Comparison of ENCODE assay signal across 9 cellular contexts in genomic region chr11:3095712-3096361, GRCh38. TPM values are rescaled to one million over a fixed set of nuclear protein-coding genes. Genes with fewer than 3 reads are reported as not detected.
DNase-seq lines count a peak whose midpoint lies in the region; ATAC-seq, FAIRE-seq and TF ChIP-seq lines count a peak whose summit lies in the region.
"Had no signal": no experiment of that assay in that cellular context is flagged by ENCODE, and none has a peak within 500 bp of the region (broad histone marks: within the 10 kb centered on the region; RNA-seq: fewer than 3 reads in every experiment).

No MANE protein-coding gene starts in this region.

- peaks cover 18% of the 10 kb centered on the region for H3K36me3 Mint-ChIP-seq in astrocyte (ENCODE audit: low read depth, unreplicated experiment)
- H3K36me3 Mint-ChIP-seq in activated naive CD8-positive, alpha-beta T cell treated with anti-CD3 and anti-CD28 coated beads, Interleukin-2, amount 50 U/mL, for 24 hours (ENCODE audit: low read depth), result peaks cover 3% of the 10 kb centered on the region

- intact Hi-C loops in cardiac septum (cut with DNase I), result loop anchor here (10.0 kb wide), 1 partner anchor 121 kb away; no protein-coding TSS in a partner anchor
- intact Hi-C loops in sigmoid colon (cut with DNase I), result no loop called here

- WGBS in sigmoid colon, 2 donors, result 70 to 79% methylated on average over 15 of the region's 15 CpGs

- peak overlapping the region; percentile 17 for H3K4me3 ChIP-seq in astrocyte (ENCODE audit: insufficient read depth, low read depth, low read length)
- no peak overlapping the region for H3K4me3 ChIP-seq in sigmoid colon
- H3K4me3 ChIP-seq: SK-N-MC had no signal

- peak overlapping the region; percentile 65 for H2AFZ ChIP-seq in astrocyte (ENCODE audit: low read depth, low read length)

- DNase-seq in GM04504 (ENCODE audit: low read depth) (peak; percentile 67), astrocyte (ENCODE audit: low read depth) (peak; percentile 77), cardiac septum (ENCODE audit: low spot score) (peak; percentile 75), sigmoid colon (peak; percentile 81), mucosa of gallbladder (ENCODE audit: low spot score) (no peak), SHP77 (lab: John Stamatoyannopoulos, UW) (no peak)
- no peak for DNase-seq in activated naive CD8-positive, alpha-beta T cell treated with anti-CD3 and anti-CD28 coated beads, Interleukin-2, amount 50 U/mL, for 24 hours

- peak in 1 of 4 donors; percentile 3 for TF ChIP-seq EP300 in sigmoid colon (IDR thresholded peaks at IDR 0.05)

- H4K20me1 ChIP-seq in astrocyte (ENCODE audit: insufficient read depth, low read length), result peaks cover 7% of the 10 kb centered on the region

- peak; percentile 68 for FAIRE-seq in astrocyte (lab: Jason Lieb, UNC)

- no peaks in the 10 kb centered on the region for H3K79me2 ChIP-seq in astrocyte (ENCODE audit: insufficient read depth, low read length)

- TF ChIP-seq POLR2A in sigmoid colon (IDR thresholded peaks at IDR 0.05), result no peak

- H3K9me3 Mint-ChIP-seq in astrocyte (ENCODE audit: unreplicated experiment), result peaks cover 3% of the 10 kb centered on the region
- H3K9me3 Mint-ChIP-seq in activated naive CD8-positive, alpha-beta T cell treated with anti-CD3 and anti-CD28 coated beads, Interleukin-2, amount 50 U/mL, for 24 hours, result no peaks in the 10 kb centered on the region

- ATAC-seq in activated naive CD8-positive, alpha-beta T cell treated with anti-CD3 and anti-CD28 coated beads, Interleukin-2, amount 50 U/mL, for 24 hours, result no peak
- no peak for ATAC-seq in GM19351 (IDR thresholded peaks at IDR 0.05; ENCODE audit: unreplicated experiment)

- TF ChIP-seq CTCF in astrocyte (IDR thresholded peaks at IDR 0.05; ENCODE audit: insufficient read depth, low read depth, low read length) (no peak), sigmoid colon (IDR thresholded peaks at IDR 0.05) (no peak)

- H3K4me1 ChIP-seq in astrocyte (ENCODE audit: insufficient read depth, low read length) (peaks cover 22% of the 10 kb centered on the region), sigmoid colon (peaks cover 0 to 9% (median 0%) of the 10 kb centered on the region in 4 donors)

- peak overlapping the region; percentile 41 for H3K27ac Mint-ChIP-seq in astrocyte (ENCODE audit: unreplicated experiment)
- no peak overlapping the region for H3K27ac Mint-ChIP-seq in activated naive CD8-positive, alpha-beta T cell treated with anti-CD3 and anti-CD28 coated beads, Interleukin-2, amount 50 U/mL, for 24 hours

- H3K27ac ChIP-seq in astrocyte (ENCODE audit: low read depth, low read length) (peak overlapping the region; percentile 78), sigmoid colon (peak overlapping the region; percentile 46 to 56 (median 52))
- H3K27ac ChIP-seq: SK-N-MC had no signal

- peak overlapping the region; percentile 89 for H3K4me2 ChIP-seq in astrocyte (ENCODE audit: low read length)

- peaks cover 14% of the 10 kb centered on the region for H3K4me1 Mint-ChIP-seq in astrocyte (ENCODE audit: low read depth, unreplicated experiment)
- peaks cover 10% of the 10 kb centered on the region for H3K4me1 Mint-ChIP-seq in activated naive CD8-positive, alpha-beta T cell treated with anti-CD3 and anti-CD28 coated beads, Interleukin-2, amount 50 U/mL, for 24 hours

- no peak overlapping the region for H3K4me3 Mint-ChIP-seq in astrocyte (ENCODE audit: unreplicated experiment)
- no peak overlapping the region for H3K4me3 Mint-ChIP-seq in activated naive CD8-positive, alpha-beta T cell treated with anti-CD3 and anti-CD28 coated beads, Interleukin-2, amount 50 U/mL, for 24 hours

- H3K9me3 ChIP-seq in astrocyte (ENCODE audit: insufficient read depth, low read depth, low read length) (no peaks in the 10 kb centered on the region), sigmoid colon (no peaks in the 10 kb centered on the region)

- H3K27me3 Mint-ChIP-seq in astrocyte (ENCODE audit: low read depth, unreplicated experiment), result no peaks in the 10 kb centered on the region
- H3K27me3 Mint-ChIP-seq in activated naive CD8-positive, alpha-beta T cell treated with anti-CD3 and anti-CD28 coated beads, Interleukin-2, amount 50 U/mL, for 24 hours, result no peaks in the 10 kb centered on the region

- H3K36me3 ChIP-seq in astrocyte (ENCODE audit: insufficient read depth, low read length) (peaks cover 6% of the 10 kb centered on the region), sigmoid colon (peaks cover 8 to 75% (median 11%) of the 10 kb centered on the region in 4 donors)

- no peaks in the 10 kb centered on the region for H3K27me3 ChIP-seq in astrocyte (ENCODE audit: insufficient read depth, low read length)
- H3K27me3 ChIP-seq in sigmoid colon, result no peaks in the 10 kb centered on the region

- peak overlapping the region; percentile 58 for H3K9ac ChIP-seq in astrocyte (ENCODE audit: low read length)

RNA-seq across cellular contexts. Expression of gene CARS1, which starts 38.6 kb away (rescaled TPM):
- total RNA-seq in astrocyte (123 and 149 TPM in 2 replicates), cardiac septum (17.1 TPM), sigmoid colon (10 to 100 TPM; 34.6 to 49.0 (median 39.6) TPM), mucosa of gallbladder (39.9 TPM)
- 10 to 100 TPM; 21.0 to 57.1 (median 35.4) TPM for polyA plus RNA-seq in sigmoid colon

Comparison
In these comparisons a context has a peak if more than half of its experiments do, and no peak if none do; other contexts are left out.
1. DNase-seq: peak in GM04504 (single experiment), astrocyte (single experiment), cardiac septum (single experiment) and sigmoid colon (single experiment); none in activated naive CD8-positive, alpha-beta T cell treated with anti-CD3 and anti-CD28 coated beads, Interleukin-2, amount 50 U/mL, for 24 hours (single experiment), mucosa of gallbladder (single experiment) and SHP77 (0 of 2).